ENCODE assay signal across 21 cellular contexts in genomic region chr15:41340189-41340695, GRCh38. TPM values are rescaled to one million over a fixed set of nuclear protein-coding genes. Genes with fewer than 3 reads are reported as not detected.
A peak's percentile ranks its signal among the peaks of the same experiment; 100 is the strongest.
DNase-seq lines count a peak whose midpoint lies in the region; ATAC-seq, FAIRE-seq and TF ChIP-seq lines count a peak whose summit lies in the region.
"Had no signal": no experiment of that assay in that cellular context is flagged by ENCODE, and none has a peak within 500 bp of the region (broad histone marks: within the 10 kb centered on the region; RNA-seq: fewer than 3 reads in every experiment).

No MANE protein-coding gene starts in this region.

- H3K4me1 Mint-ChIP-seq in HFFc6 (ENCODE audit: low read depth): peaks cover 34% of the 10 kb centered on the region
- H3K4me1 Mint-ChIP-seq in activated CD4-positive, alpha-beta memory T cell treated with anti-CD3 and anti-CD28 coated beads, Interleukin-2, amount 10 ng/mL, durations not matched to agents 7 days and 5 days: peaks cover 47% of the 10 kb centered on the region
- H3K4me1 Mint-ChIP-seq: GM23338 had no signal

- DNase-seq in NCI-H1105 treated with DMSO at 0.1 percent for 48 hours (lab: John Stamatoyannopoulos, UW) (peak; percentile 33), NCI-H1105 (lab: John Stamatoyannopoulos, UW) (no peak), HFFc6 (no peak), kidney glomerular epithelial cell (lab: John Stamatoyannopoulos, UW) (peak; percentile 18), foreskin fibroblast (no peak), H54 (ENCODE audit: insufficient read length, low spot score) (no peak)
- DNase-seq in activated CD4-positive, alpha-beta memory T cell treated with anti-CD3 and anti-CD28 coated beads, Interleukin-2, amount 10 ng/mL, durations not matched to agents 7 days and 5 days: no peak
- DNase-seq: CD8-positive, alpha-beta T cell; DND-41; GDM1; KG1; NCI-H187; NCI-H446; RPMI8226 had no signal

- H3K27me3 Mint-ChIP-seq in HFFc6 (ENCODE audit: insufficient read depth): no peaks in the 10 kb centered on the region; the same call in 1 of the 2 replicates
- no peaks in the 10 kb centered on the region for H3K27me3 Mint-ChIP-seq in activated CD4-positive, alpha-beta memory T cell treated with anti-CD3 and anti-CD28 coated beads, Interleukin-2, amount 10 ng/mL, durations not matched to agents 7 days and 5 days
- H3K27me3 Mint-ChIP-seq: B cell had no signal

- H3K27ac Mint-ChIP-seq in HFFc6: peak overlapping the region; percentile 35; the same call in 1 of the 2 replicates
- H3K27ac Mint-ChIP-seq in activated CD4-positive, alpha-beta memory T cell treated with anti-CD3 and anti-CD28 coated beads, Interleukin-2, amount 10 ng/mL, durations not matched to agents 7 days and 5 days: peak overlapping the region; percentile 7
- H3K27ac Mint-ChIP-seq: B cell; CD8-positive, alpha-beta T cell; GM23338 had no signal

- FAIRE-seq in H54 (lab: Jason Lieb, UNC): no peak
- FAIRE-seq: D721Med, GM12891, GM18507 had no signal

- POLR2A ChIA-PET in activated CD4-positive, alpha-beta memory T cell treated with anti-CD3 and anti-CD28 coated beads, Interleukin-2, amount 10 ng/mL, durations not matched to agents 7 days and 5 days (lab: Charles Lee): interaction anchor here (1.0 to 1.7 kb wide), 2 partner anchors 8 to 10 kb away, joined by 4 to 8 read pairs; partner anchors contain the start of genes NUSAP1 and OIP5

- CTCF ChIA-PET in activated CD4-positive, alpha-beta memory T cell treated with anti-CD3 and anti-CD28 coated beads, Interleukin-2, amount 10 ng/mL, durations not matched to agents 7 days and 5 days (lab: Charles Lee): no interaction called here

- TF ChIP-seq CTCF in HFFc6 (IDR thresholded peaks at IDR 0.05): no peak
- TF ChIP-seq CTCF in foreskin fibroblast (IDR thresholded peaks at IDR 0.05; ENCODE audit: low read depth, low read length): no peak

- H3K4me3 ChIP-seq in foreskin fibroblast (ENCODE audit: low read depth in 1 of 2, low read length in 2 of 2): no peak overlapping the region
- H3K4me3 ChIP-seq: GM23338, SJSA1 had no signal

- peaks cover 26% of the 10 kb centered on the region for H3K36me3 Mint-ChIP-seq in HFFc6 (ENCODE audit: low read depth)
- peaks cover 76% of the 10 kb centered on the region for H3K36me3 Mint-ChIP-seq in activated CD4-positive, alpha-beta memory T cell treated with anti-CD3 and anti-CD28 coated beads, Interleukin-2, amount 10 ng/mL, durations not matched to agents 7 days and 5 days (ENCODE audit: low read depth)
- H3K36me3 Mint-ChIP-seq: CD8-positive, alpha-beta T cell had no signal

- no peak for ATAC-seq in HG03095 (IDR thresholded peaks at IDR 0.05; ENCODE audit: unreplicated experiment)
- ATAC-seq: CD8-positive, alpha-beta T cell; GM23338 had no signal

- no peak for TF ChIP-seq POLR2A in H54 (IDR thresholded peaks at IDR 0.05; ENCODE audit: low read depth, low read length)

- H3K4me3 Mint-ChIP-seq in HFFc6: no peak overlapping the region
- H3K4me3 Mint-ChIP-seq in activated CD4-positive, alpha-beta memory T cell treated with anti-CD3 and anti-CD28 coated beads, Interleukin-2, amount 10 ng/mL, durations not matched to agents 7 days and 5 days: no peak overlapping the region
- H3K4me3 Mint-ChIP-seq: B cell; CD8-positive, alpha-beta T cell; GM23338 had no signal

- H3K9me3 Mint-ChIP-seq in HFFc6: no peaks in the 10 kb centered on the region
- no peaks in the 10 kb centered on the region for H3K9me3 Mint-ChIP-seq in activated CD4-positive, alpha-beta memory T cell treated with anti-CD3 and anti-CD28 coated beads, Interleukin-2, amount 10 ng/mL, durations not matched to agents 7 days and 5 days
- H3K9me3 Mint-ChIP-seq: CD8-positive, alpha-beta T cell; GM23338 had no signal

RNA-seq across cellular contexts. Expression of gene NUSAP1, which starts 7.6 kb away (rescaled TPM):
- total RNA-seq in HFFc6 (2021; fragmentation: NEBNext Ultra II Directional; extraction: Animal tissue kit (Norgen Biotek cat#: 25700)): 10 to 100 TPM; 30.9 to 69.0 (median 63.6) TPM
- 100 to 1,000 TPM; 243 to 251 TPM for total RNA-seq in activated CD4-positive, alpha-beta memory T cell treated with anti-CD3 and anti-CD28 coated beads, Interleukin-2, amount 10 ng/mL, durations not matched to agents 7 days and 5 days

RNA-seq across cellular contexts. Expression of gene OIP5, which starts 7.9 kb away (rescaled TPM):
- total RNA-seq in HFFc6 (2021; fragmentation: NEBNext Ultra II Directional; extraction: Animal tissue kit (Norgen Biotek cat#: 25700)): 1 to 10 TPM; 4.1 to 8.0 (median 7.1) TPM
- total RNA-seq in activated CD4-positive, alpha-beta memory T cell treated with anti-CD3 and anti-CD28 coated beads, Interleukin-2, amount 10 ng/mL, durations not matched to agents 7 days and 5 days: 10 to 100 TPM; 15.2 to 15.4 TPM
- total RNA-seq: CD8-positive, alpha-beta T cell had no signal

Comparison
In these comparisons a context has a peak if more than half of its experiments do, and no peak if none do; other contexts are left out.
1. DNase-seq: peak in NCI-H1105 treated with DMSO at 0.1 percent for 48 hours (single experiment) and kidney glomerular epithelial cell (single experiment); none in NCI-H1105 (single experiment), HFFc6 (single experiment), activated CD4-positive, alpha-beta memory T cell treated with anti-CD3 and anti-CD28 coated beads, Interleukin-2, amount 10 ng/mL, durations not matched to agents 7 days and 5 days (single experiment), foreskin fibroblast (0 of 2) and H54 (single experiment).